25 cellular contexts compared by ENCODE assay signal in the genomic region with DNA sequence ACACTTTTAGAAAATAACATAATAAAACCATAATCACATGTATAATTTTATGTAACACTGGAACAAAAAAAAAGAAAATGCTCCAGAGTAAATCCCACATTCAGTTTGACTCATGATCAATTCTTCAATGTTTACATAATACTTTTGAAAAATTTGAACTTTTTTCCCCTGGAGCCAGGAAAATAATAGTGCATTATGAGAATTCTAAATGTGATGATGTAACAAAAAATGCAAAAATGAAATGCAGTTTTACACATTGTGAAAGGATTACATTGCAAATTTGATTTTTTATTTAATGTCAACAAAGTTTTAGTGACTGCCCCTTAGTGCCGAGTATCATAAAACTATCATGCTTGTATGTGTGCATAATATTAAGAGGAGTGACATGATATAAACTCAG.
"Had no signal": no experiment of that assay in that cellular context is flagged by ENCODE, and none has a peak within 500 bp of the region (broad histone marks: within the 10 kb centered on the region; RNA-seq: fewer than 3 reads in every experiment).

No MANE protein-coding gene starts in this region.

- H3K36me3 ChIP-seq: MG63 had no signal

- H3K9me3 ChIP-seq: MG63 had no signal

- ATAC-seq: Panc1, PC-3, SK-N-SH treated with all-trans-retinoic acid at 6 μM for 48 hours had no signal

- DNase-seq: Karpas-422, KG1, MG63, NCI-H1092, NCI-H1105 treated with DMSO at 0.1 percent for 48 hours, NCI-H1417 treated with DMSO at 0.1 percent for 48 hours, NCI-H146, NCI-H1694 treated with DMSO at 0.1 percent for 48 hours, NCI-H1930, NCI-H2081, NCI-H2107, NCI-H2227 treated with DMSO at 0.1 percent for 48 hours, NCI-H446, NCI-H510A, NCI-H524 treated with DMSO at 0.1 percent for 48 hours, NCI-H69, NCI-H774, PC-3, SHP77, T-helper 1 cell had no signal

- H3K4me3 ChIP-seq: MG63 had no signal

- H3K27me3 ChIP-seq: MG63 had no signal

- H3K27ac ChIP-seq: HL-60, RWPE1 had no signal

- FAIRE-seq: HTR-8/SVneo had no signal
